8 cellular contexts compared by ENCODE assay signal in genomic region chr1:230167419-230167852, GRCh38.
DNase-seq lines count a peak whose midpoint lies in the region; ATAC-seq lines count a peak whose summit lies in the region.

No MANE protein-coding gene starts in this region.

- peak; percentile 42 to 52 for ATAC-seq in activated CD4-positive, CD25-positive, alpha-beta regulatory T cell treated with anti-CD3 and anti-CD28 coated beads, Interleukin-2, amount 50 U/mL, for 24 hours
- no peak for ATAC-seq in HG02970 (IDR thresholded peaks at IDR 0.05; ENCODE audit: low FRiP score, unreplicated experiment)

- H3K4me3 ChIP-seq in Karpas-422 (ENCODE audit: low read length) = no peak overlapping the region

- peaks cover 22% of the 10 kb centered on the region for H3K4me1 Mint-ChIP-seq in T-helper 2 cell treated with Interferon-gamma antibody and Interleukin-4, amounts not matched to agents 5 μg/mL and 100 μg/mL, for 36 hours (ENCODE audit: low read depth)

- no peaks in the 10 kb centered on the region for H3K9me3 ChIP-seq in Karpas-422 (ENCODE audit: low read length)

- no peak overlapping the region for H2AFZ ChIP-seq in Karpas-422 (ENCODE audit: low read length)

- no peak overlapping the region for H3K27ac Mint-ChIP-seq in T-helper 2 cell treated with Interferon-gamma antibody and Interleukin-4, amounts not matched to agents 5 μg/mL and 100 μg/mL, for 36 hours

- H3K27ac ChIP-seq in Karpas-422 (ENCODE audit: low read length) = no peak overlapping the region

- H3K4me2 ChIP-seq in Karpas-422 (ENCODE audit: low read depth, low read length, poor library complexity, severe bottlenecking) = no peak overlapping the region

- H3K79me2 ChIP-seq in Karpas-422 (ENCODE audit: low read length) = no peaks in the 10 kb centered on the region

- no peaks in the 10 kb centered on the region for H3K36me3 Mint-ChIP-seq in T-helper 2 cell treated with Interferon-gamma antibody and Interleukin-4, amounts not matched to agents 5 μg/mL and 100 μg/mL, for 36 hours (ENCODE audit: low read depth)

- no peak overlapping the region for H3K4me3 Mint-ChIP-seq in T-helper 2 cell treated with Interferon-gamma antibody and Interleukin-4, amounts not matched to agents 5 μg/mL and 100 μg/mL, for 36 hours

- H4K20me1 ChIP-seq in Karpas-422 (ENCODE audit: insufficient read depth, low read depth, low read length) = peaks cover 29% of the 10 kb centered on the region

- H3K9me2 ChIP-seq in Karpas-422 (replicated peaks; ENCODE audit: insufficient read depth, low read length) = no peaks in the 10 kb centered on the region

- no peak overlapping the region for H3K9ac ChIP-seq in Karpas-422 (ENCODE audit: low read length)

- H3K4me1 ChIP-seq in Karpas-422 (ENCODE audit: low read length) = no peaks in the 10 kb centered on the region

- no peaks in the 10 kb centered on the region for H3K9me3 Mint-ChIP-seq in T-helper 2 cell treated with Interferon-gamma antibody and Interleukin-4, amounts not matched to agents 5 μg/mL and 100 μg/mL, for 36 hours

- H3K27me3 ChIP-seq in Karpas-422 (ENCODE audit: low read length) = no peaks in the 10 kb centered on the region

- no peaks in the 10 kb centered on the region for H3K36me3 ChIP-seq in Karpas-422 (ENCODE audit: insufficient read depth, low read length)

- H3K27me3 Mint-ChIP-seq in T-helper 2 cell treated with Interferon-gamma antibody and Interleukin-4, amounts not matched to agents 5 μg/mL and 100 μg/mL, for 36 hours (ENCODE audit: low read depth) = no peaks in the 10 kb centered on the region

- DNase-seq in activated CD4-positive, CD25-positive, alpha-beta regulatory T cell (lab: John Stamatoyannopoulos, UW) = no peak
- peak; percentile 82 for DNase-seq in Karpas-422
- DNase-seq in T-helper 2 cell treated with Interferon-gamma antibody and Interleukin-4, amounts not matched to agents 5 μg/mL and 100 μg/mL, for 36 hours (ENCODE audit: low spot score) = peak; percentile 20
- peak; percentile 31 for DNase-seq in central memory CD4-positive, alpha-beta T cell
- peak; percentile 63 to 68 for DNase-seq in lung microvascular endothelial cell (ENCODE audit: low read depth in 2 of 2)
- peak; percentile 40 for DNase-seq in ureter (ENCODE audit: low spot score)

Comparison
In these comparisons a context has a peak if more than half of its experiments do, and no peak if none do; other contexts are left out.
1. DNase-seq: peak in Karpas-422 (single experiment), T-helper 2 cell treated with Interferon-gamma antibody and Interleukin-4, amounts not matched to agents 5 μg/mL and 100 μg/mL, for 36 hours (single experiment), central memory CD4-positive, alpha-beta T cell (single experiment), lung microvascular endothelial cell (2 of 2) and ureter (single experiment); none in activated CD4-positive, CD25-positive, alpha-beta regulatory T cell (0 of 4).